ENCODE assay signal across 9 cellular contexts in the genomic region with DNA sequence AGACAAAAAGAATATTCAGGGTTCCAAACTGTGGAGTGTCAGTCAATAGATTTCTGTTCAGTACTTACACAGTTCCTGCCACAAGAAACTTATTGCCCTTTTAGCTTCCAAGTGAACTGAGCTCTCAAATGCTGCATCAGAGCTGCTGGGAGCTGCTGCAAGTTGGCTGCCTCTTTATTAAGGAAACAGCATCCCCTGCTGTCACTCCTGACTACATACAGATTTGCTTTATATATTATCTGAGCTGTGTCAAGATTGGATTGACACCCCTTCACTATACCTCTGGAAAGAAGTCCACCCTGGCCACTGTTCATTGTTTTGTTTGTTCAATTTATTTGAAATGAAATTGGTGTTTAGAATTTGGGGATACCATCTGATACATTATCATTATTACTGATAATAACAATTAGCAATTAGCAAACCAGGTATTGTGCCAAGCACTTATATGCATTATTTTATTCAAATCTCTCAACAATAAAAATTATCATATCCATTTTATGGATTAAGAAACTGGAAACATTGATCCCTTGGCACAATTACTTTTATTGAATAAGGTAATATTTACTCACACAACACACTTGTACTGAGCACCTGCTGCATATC. TPM values are rescaled to one million over a fixed set of nuclear protein-coding genes. Genes with fewer than 3 reads are reported as not detected.
DNase-seq lines count a peak whose midpoint lies in the region; ATAC-seq and TF ChIP-seq lines count a peak whose summit lies in the region.
"Had no signal": no experiment of that assay in that cellular context is flagged by ENCODE, and none has a peak within 500 bp of the region (broad histone marks: within the 10 kb centered on the region; RNA-seq: fewer than 3 reads in every experiment).

No MANE protein-coding gene starts in this region.

- no peak for ATAC-seq in activated naive CD8-positive, alpha-beta T cell treated with anti-CD3 and anti-CD28 coated beads, Interleukin-2, amount 50 U/mL, for 24 hours
- ATAC-seq in GM21367 (IDR thresholded peaks at IDR 0.05; ENCODE audit: unreplicated experiment), result no peak
- no peak for ATAC-seq in HG03175 (IDR thresholded peaks at IDR 0.05; ENCODE audit: unreplicated experiment)

- H3K9me3 Mint-ChIP-seq in activated naive CD8-positive, alpha-beta T cell treated with anti-CD3 and anti-CD28 coated beads, Interleukin-2, amount 50 U/mL, for 24 hours, result no peaks in the 10 kb centered on the region

- H3K9me3 ChIP-seq in left ventricle myocardium inferior (replicated peaks), result no peaks in the 10 kb centered on the region

- no peak overlapping the region for H3K27ac ChIP-seq in left ventricle myocardium inferior (replicated peaks)
- H3K27ac ChIP-seq: KMS-11 had no signal

- peak; percentile 60 for DNase-seq in EL
- peak; percentile 58 for DNase-seq in NAMALWA (ENCODE audit: low spot score)
- peak; percentile 73 for DNase-seq in SW480 (ENCODE audit: low spot score)
- no peak for DNase-seq in left ventricle myocardium inferior
- DNase-seq in activated naive CD8-positive, alpha-beta T cell treated with anti-CD3 and anti-CD28 coated beads, Interleukin-2, amount 50 U/mL, for 24 hours, result no peak
- DNase-seq in stimulated activated CD4-positive, alpha-beta T cell treated with anti-CD3 and anti-CD28 coated beads, Interleukin-4, amount 100 ng/mL, for 1 hour, result no peak

- peak; percentile 61 for TF ChIP-seq CTCF in left ventricle myocardium inferior (IDR thresholded peaks at IDR 0.05; ENCODE audit: borderline replicate concordance)

- H3K4me3 ChIP-seq in left ventricle myocardium inferior, result no peak overlapping the region

- H3K27me3 Mint-ChIP-seq in activated naive CD8-positive, alpha-beta T cell treated with anti-CD3 and anti-CD28 coated beads, Interleukin-2, amount 50 U/mL, for 24 hours, result peaks cover 2% of the 10 kb centered on the region

- no peaks in the 10 kb centered on the region for H3K4me1 ChIP-seq in left ventricle myocardium inferior

- H3K4me1 Mint-ChIP-seq in activated naive CD8-positive, alpha-beta T cell treated with anti-CD3 and anti-CD28 coated beads, Interleukin-2, amount 50 U/mL, for 24 hours, result no peaks in the 10 kb centered on the region

- H3K27ac Mint-ChIP-seq in activated naive CD8-positive, alpha-beta T cell treated with anti-CD3 and anti-CD28 coated beads, Interleukin-2, amount 50 U/mL, for 24 hours, result no peak overlapping the region

- H3K27me3 ChIP-seq in left ventricle myocardium inferior (ENCODE audit: low read depth), result peaks cover 27% of the 10 kb centered on the region

- intact Hi-C loops in left ventricle myocardium inferior (cut with micrococcal nuclease), result no loop called here

- H3K4me3 Mint-ChIP-seq in activated naive CD8-positive, alpha-beta T cell treated with anti-CD3 and anti-CD28 coated beads, Interleukin-2, amount 50 U/mL, for 24 hours, result no peak overlapping the region

- H3K36me3 Mint-ChIP-seq in activated naive CD8-positive, alpha-beta T cell treated with anti-CD3 and anti-CD28 coated beads, Interleukin-2, amount 50 U/mL, for 24 hours (ENCODE audit: low read depth), result no peaks in the 10 kb centered on the region

- no peaks in the 10 kb centered on the region for H3K36me3 ChIP-seq in left ventricle myocardium inferior

RNA-seq across cellular contexts. Expression of a gene that starts 16.4 kb away (rescaled TPM):
- 1.0 TPM for total RNA-seq in left ventricle myocardium inferior

Comparison
In these comparisons a context has a peak if more than half of its experiments do, and no peak if none do; other contexts are left out.
1. DNase-seq: peak in EL (single experiment), NAMALWA (single experiment) and SW480 (single experiment); none in left ventricle myocardium inferior (single experiment), activated naive CD8-positive, alpha-beta T cell treated with anti-CD3 and anti-CD28 coated beads, Interleukin-2, amount 50 U/mL, for 24 hours (single experiment) and stimulated activated CD4-positive, alpha-beta T cell treated with anti-CD3 and anti-CD28 coated beads, Interleukin-4, amount 100 ng/mL, for 1 hour (single experiment).